15 cellular contexts compared by ENCODE assay signal in genomic region chr6:36340341-36340670, GRCh38. TPM values are rescaled to one million over a fixed set of nuclear protein-coding genes. Genes with fewer than 3 reads are reported as not detected.
A peak's percentile ranks its signal among the peaks of the same experiment; 100 is the strongest.
DNase-seq lines count a peak whose midpoint lies in the region; ATAC-seq and TF ChIP-seq lines count a peak whose summit lies in the region.
"Had no signal": no experiment of that assay in that cellular context is flagged by ENCODE, and none has a peak within 500 bp of the region (broad histone marks: within the 10 kb centered on the region; RNA-seq: fewer than 3 reads in every experiment).

No MANE protein-coding gene starts in this region.

- no peak for TF ChIP-seq CTCF in right atrium auricular region (IDR thresholded peaks at IDR 0.05)
- TF ChIP-seq CTCF in colonic mucosa (IDR thresholded peaks at IDR 0.05): no peak
- no peak for TF ChIP-seq CTCF in upper lobe of right lung (IDR thresholded peaks at IDR 0.05)

- DNase-seq in left ventricle myocardium superior (no peak), right atrium auricular region (ENCODE audit: low spot score) (no peak), colonic mucosa (no peak), upper lobe of right lung (no peak), AG20443 (ENCODE audit: low spot score) (no peak), epidermal melanocyte (ENCODE audit: insufficient read length, low spot score) (no peak)
- DNase-seq in activated effector memory CD4-positive, alpha-beta T cell treated with Interleukin-2 at 50 U/mL for 16 hours: no peak
- DNase-seq: GF-D8, NCI-H748 treated with DMSO at 0.1 percent for 48 hours had no signal

- H3K4me1 ChIP-seq in right atrium auricular region (peaks cover 0 to 12% of the 10 kb centered on the region in 2 donors), colonic mucosa (peaks cover 4% of the 10 kb centered on the region), mucosa of stomach (ENCODE audit: control insufficient read depth, insufficient read depth, low read length) (peaks cover 36% of the 10 kb centered on the region), upper lobe of right lung (peaks cover 10% of the 10 kb centered on the region)
- H3K4me1 ChIP-seq: uterus had no signal

- H3K27ac ChIP-seq in right atrium auricular region (no peak overlapping the region), colonic mucosa (peak overlapping the region; percentile 89), upper lobe of right lung (no peak overlapping the region)
- H3K27ac ChIP-seq: uterus had no signal

- ATAC-seq in left ventricle myocardium superior: peak; percentile 10
- no peak for ATAC-seq in upper lobe of right lung

- H3K36me3 ChIP-seq in right atrium auricular region: no peaks in the 10 kb centered on the region
- H3K36me3 ChIP-seq in colonic mucosa: no peaks in the 10 kb centered on the region
- H3K36me3 ChIP-seq in mucosa of stomach (ENCODE audit: control insufficient read depth, insufficient read depth, low read length): no peaks in the 10 kb centered on the region
- no peaks in the 10 kb centered on the region for H3K36me3 ChIP-seq in upper lobe of right lung
- H3K36me3 ChIP-seq: uterus had no signal

- H3K9ac ChIP-seq in colonic mucosa (ENCODE audit: low read depth in 2 of 2, low read length in 2 of 2) (peak overlapping the region in 1 of 2 donors; percentile 91), mucosa of stomach (ENCODE audit: low read length) (peak overlapping the region; percentile 86)

- intact Hi-C loops in left ventricle myocardium superior (cut with micrococcal nuclease): no loop called here
- intact Hi-C loops in colonic mucosa (cut with DNase I): no loop called here
- intact Hi-C loops in upper lobe of right lung (cut with DNase I): no loop called here

- H3K27me3 ChIP-seq in right atrium auricular region (no peaks in the 10 kb centered on the region), colonic mucosa (no peaks in the 10 kb centered on the region), mucosa of stomach (ENCODE audit: control insufficient read depth, insufficient read depth, low read length) (no peaks in the 10 kb centered on the region), upper lobe of right lung (peaks cover 6% of the 10 kb centered on the region)
- H3K27me3 ChIP-seq: uterus had no signal

- H3K4me3 ChIP-seq in right atrium auricular region (no peak overlapping the region), colonic mucosa (no peak overlapping the region), mucosa of stomach (ENCODE audit: low read length) (no peak overlapping the region), upper lobe of right lung (peak overlapping the region; percentile 25)
- H3K4me3 ChIP-seq: uterus had no signal

- H3K9me3 ChIP-seq in right atrium auricular region (no peaks in the 10 kb centered on the region), colonic mucosa (no peaks in the 10 kb centered on the region), mucosa of stomach (ENCODE audit: control insufficient read depth, low read length) (no peaks in the 10 kb centered on the region), upper lobe of right lung (no peaks in the 10 kb centered on the region)
- H3K9me3 ChIP-seq: uterus had no signal

RNA-seq across cellular contexts. Expression of gene BNIP5, which starts 3.6 kb away (rescaled TPM):
- not detected for total RNA-seq in left ventricle myocardium superior
- total RNA-seq in right atrium auricular region: not detected
- 1 to 10 TPM; 4.7 to 7.8 TPM for total RNA-seq in colonic mucosa
- not detected for total RNA-seq in upper lobe of right lung
- total RNA-seq: A673; activated CD4-positive, alpha-beta T cell treated with anti-CD3 and anti-CD28 coated beads, Interleukin-2, amount 10 ng/mL, durations not matched to agents 24 days and 14 days; activated naive CD8-positive, alpha-beta T cell treated with anti-CD3 and anti-CD28 coated beads, Interleukin-2, amount 10 ng/mL, durations not matched to agents 7 days and 5 days; kidney epithelial cell; uterus had no signal

RNA-seq across cellular contexts. Expression of gene ETV7, which starts 47.2 kb away (rescaled TPM):
- total RNA-seq in left ventricle myocardium superior: 0.15 TPM
- total RNA-seq in right atrium auricular region: under 1 TPM; 0.33 to 0.43 TPM
- 1 to 10 TPM; 2.9 to 4.5 TPM for total RNA-seq in colonic mucosa
- total RNA-seq in upper lobe of right lung: 6.3 TPM
